Comparison of ENCODE assay signal across 1 cellular context in genomic region chr3:172591171-172591605, GRCh38.
TF ChIP-seq lines count a peak whose summit lies in the region.

No MANE protein-coding gene starts in this region.

TF ChIP-seq in SK-N-SH, 30 proteins besides CTCF, POLR2A, EP300 and RAD21 (continued from another document):
- TF ChIP-seq, protein P1, sequence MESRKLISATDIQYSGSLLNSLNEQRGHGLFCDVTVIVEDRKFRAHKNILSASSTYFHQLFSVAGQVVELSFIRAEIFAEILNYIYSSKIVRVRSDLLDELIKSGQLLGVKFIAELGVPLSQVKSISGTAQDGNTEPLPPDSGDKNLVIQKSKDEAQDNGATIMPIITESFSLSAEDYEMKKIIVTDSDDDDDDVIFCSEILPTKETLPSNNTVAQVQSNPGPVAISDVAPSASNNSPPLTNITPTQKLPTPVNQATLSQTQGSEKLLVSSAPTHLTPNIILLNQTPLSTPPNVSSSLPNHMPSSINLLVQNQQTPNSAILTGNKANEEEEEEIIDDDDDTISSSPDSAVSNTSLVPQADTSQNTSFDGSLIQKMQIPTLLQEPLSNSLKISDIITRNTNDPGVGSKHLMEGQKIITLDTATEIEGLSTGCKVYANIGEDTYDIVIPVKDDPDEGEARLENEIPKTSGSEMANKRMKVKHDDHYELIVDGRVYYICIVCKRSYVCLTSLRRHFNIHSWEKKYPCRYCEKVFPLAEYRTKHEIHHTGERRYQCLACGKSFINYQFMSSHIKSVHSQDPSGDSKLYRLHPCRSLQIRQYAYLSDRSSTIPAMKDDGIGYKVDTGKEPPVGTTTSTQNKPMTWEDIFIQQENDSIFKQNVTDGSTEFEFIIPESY (IDR thresholded peaks at IDR 0.05; ENCODE audit: borderline replicate concordance, low read depth), result no peak
- TF ChIP-seq, protein P2, sequence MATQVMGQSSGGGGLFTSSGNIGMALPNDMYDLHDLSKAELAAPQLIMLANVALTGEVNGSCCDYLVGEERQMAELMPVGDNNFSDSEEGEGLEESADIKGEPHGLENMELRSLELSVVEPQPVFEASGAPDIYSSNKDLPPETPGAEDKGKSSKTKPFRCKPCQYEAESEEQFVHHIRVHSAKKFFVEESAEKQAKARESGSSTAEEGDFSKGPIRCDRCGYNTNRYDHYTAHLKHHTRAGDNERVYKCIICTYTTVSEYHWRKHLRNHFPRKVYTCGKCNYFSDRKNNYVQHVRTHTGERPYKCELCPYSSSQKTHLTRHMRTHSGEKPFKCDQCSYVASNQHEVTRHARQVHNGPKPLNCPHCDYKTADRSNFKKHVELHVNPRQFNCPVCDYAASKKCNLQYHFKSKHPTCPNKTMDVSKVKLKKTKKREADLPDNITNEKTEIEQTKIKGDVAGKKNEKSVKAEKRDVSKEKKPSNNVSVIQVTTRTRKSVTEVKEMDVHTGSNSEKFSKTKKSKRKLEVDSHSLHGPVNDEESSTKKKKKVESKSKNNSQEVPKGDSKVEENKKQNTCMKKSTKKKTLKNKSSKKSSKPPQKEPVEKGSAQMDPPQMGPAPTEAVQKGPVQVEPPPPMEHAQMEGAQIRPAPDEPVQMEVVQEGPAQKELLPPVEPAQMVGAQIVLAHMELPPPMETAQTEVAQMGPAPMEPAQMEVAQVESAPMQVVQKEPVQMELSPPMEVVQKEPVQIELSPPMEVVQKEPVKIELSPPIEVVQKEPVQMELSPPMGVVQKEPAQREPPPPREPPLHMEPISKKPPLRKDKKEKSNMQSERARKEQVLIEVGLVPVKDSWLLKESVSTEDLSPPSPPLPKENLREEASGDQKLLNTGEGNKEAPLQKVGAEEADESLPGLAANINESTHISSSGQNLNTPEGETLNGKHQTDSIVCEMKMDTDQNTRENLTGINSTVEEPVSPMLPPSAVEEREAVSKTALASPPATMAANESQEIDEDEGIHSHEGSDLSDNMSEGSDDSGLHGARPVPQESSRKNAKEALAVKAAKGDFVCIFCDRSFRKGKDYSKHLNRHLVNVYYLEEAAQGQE (IDR thresholded peaks at IDR 0.05; ENCODE audit: low read depth, low read length), result no peak
- TF ChIP-seq SMC3 (IDR thresholded peaks at IDR 0.05; ENCODE audit: low read depth, low read length) (no peak), IRF3 (IDR thresholded peaks at IDR 0.05; ENCODE audit: low read depth, low read length) (no peak), RCOR1 (IDR thresholded peaks at IDR 0.05; ENCODE audit: low read length) (no peak), NRF1 (IDR thresholded peaks at IDR 0.05; ENCODE audit: low read depth, low read length) (no peak), RFX5 (IDR thresholded peaks at IDR 0.05; ENCODE audit: low read length) (no peak), MEF2A (IDR thresholded peaks at IDR 0.05; ENCODE audit: borderline replicate concordance, low read depth) (no peak), FOXM1 (IDR thresholded peaks at IDR 0.05; ENCODE audit: low read depth) (no peak), TCF12 (IDR thresholded peaks at IDR 0.05) (no peak)
- TF ChIP-seq, protein P3, sequence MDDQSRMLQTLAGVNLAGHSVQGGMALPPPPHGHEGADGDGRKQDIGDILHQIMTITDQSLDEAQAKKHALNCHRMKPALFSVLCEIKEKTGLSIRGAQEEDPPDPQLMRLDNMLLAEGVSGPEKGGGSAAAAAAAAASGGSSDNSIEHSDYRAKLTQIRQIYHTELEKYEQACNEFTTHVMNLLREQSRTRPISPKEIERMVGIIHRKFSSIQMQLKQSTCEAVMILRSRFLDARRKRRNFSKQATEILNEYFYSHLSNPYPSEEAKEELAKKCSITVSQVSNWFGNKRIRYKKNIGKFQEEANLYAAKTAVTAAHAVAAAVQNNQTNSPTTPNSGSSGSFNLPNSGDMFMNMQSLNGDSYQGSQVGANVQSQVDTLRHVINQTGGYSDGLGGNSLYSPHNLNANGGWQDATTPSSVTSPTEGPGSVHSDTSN (IDR thresholded peaks at IDR 0.05), result no peak
- TF ChIP-seq, protein P4, sequence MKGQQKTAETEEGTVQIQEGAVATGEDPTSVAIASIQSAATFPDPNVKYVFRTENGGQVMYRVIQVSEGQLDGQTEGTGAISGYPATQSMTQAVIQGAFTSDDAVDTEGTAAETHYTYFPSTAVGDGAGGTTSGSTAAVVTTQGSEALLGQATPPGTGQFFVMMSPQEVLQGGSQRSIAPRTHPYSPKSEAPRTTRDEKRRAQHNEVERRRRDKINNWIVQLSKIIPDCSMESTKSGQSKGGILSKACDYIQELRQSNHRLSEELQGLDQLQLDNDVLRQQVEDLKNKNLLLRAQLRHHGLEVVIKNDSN (IDR thresholded peaks at IDR 0.05; ENCODE audit: borderline replicate concordance, low read depth), result no peak
